Comparison of ENCODE assay signal across 10 cellular contexts in genomic region chr14:99215277-99215676, GRCh38. TPM values are rescaled to one million over a fixed set of nuclear protein-coding genes. Genes with fewer than 3 reads are reported as not detected.
DNase-seq lines count a peak whose midpoint lies in the region; ATAC-seq and TF ChIP-seq lines count a peak whose summit lies in the region.
"Had no signal": no experiment of that assay in that cellular context is flagged by ENCODE, and none has a peak within 500 bp of the region (broad histone marks: within the 10 kb centered on the region; RNA-seq: fewer than 3 reads in every experiment).

No MANE protein-coding gene starts in this region.

- TF ChIP-seq CTCF in activated CD8-positive, alpha-beta T cell treated with anti-CD3 and anti-CD28 coated beads for 36 hours (IDR thresholded peaks at IDR 0.05), result no peak
- no peak for TF ChIP-seq CTCF in fibroblast of lung (conservative IDR thresholded peaks at IDR 0.05 in 1 of 2, IDR thresholded peaks at IDR 0.05 in 1 of 2; ENCODE audit: low read depth in 1 of 2, low read length in 2 of 2)
- no peak for TF ChIP-seq CTCF in sigmoid colon (IDR thresholded peaks at IDR 0.05)

- TF ChIP-seq POLR2A in sigmoid colon (IDR thresholded peaks at IDR 0.05), result no peak

- no peaks in the 10 kb centered on the region for H4K20me1 ChIP-seq in fibroblast of lung (ENCODE audit: control insufficient read depth, extremely low read depth, insufficient read depth, low read length)

- no peaks in the 10 kb centered on the region for H3K79me2 ChIP-seq in fibroblast of lung (ENCODE audit: control insufficient read depth, insufficient read depth, low read length)

- peaks cover 93% of the 10 kb centered on the region for H3K4me1 Mint-ChIP-seq in activated CD8-positive, alpha-beta T cell treated with anti-CD3 and anti-CD28 coated beads for 36 hours (ENCODE audit: low read depth)

- H3K27ac ChIP-seq in fibroblast of lung (ENCODE audit: insufficient read depth, low read length) (no peak overlapping the region), sigmoid colon (no peak overlapping the region)
- H3K27ac ChIP-seq: HL-60 had no signal

- no peak overlapping the region for H2AFZ ChIP-seq in fibroblast of lung (ENCODE audit: low read length)

- WGBS in sigmoid colon, 2 donors, result 56 to 80% methylated on average over 16 of the region's 16 CpGs

- peaks cover 1% of the 10 kb centered on the region for H3K9me3 Mint-ChIP-seq in activated CD8-positive, alpha-beta T cell treated with anti-CD3 and anti-CD28 coated beads for 36 hours

- H3K27ac Mint-ChIP-seq in activated CD8-positive, alpha-beta T cell treated with anti-CD3 and anti-CD28 coated beads for 36 hours, result peak overlapping the region; percentile 98

- H3K4me1 ChIP-seq in fibroblast of lung (ENCODE audit: control insufficient read depth, extremely low read depth, insufficient read depth, low read length), result no peaks in the 10 kb centered on the region
- H3K4me1 ChIP-seq in sigmoid colon, result peaks cover 0 to 12% (median 12%) of the 10 kb centered on the region in 4 donors

- peak overlapping the region; percentile 64 for H3K4me3 Mint-ChIP-seq in activated CD8-positive, alpha-beta T cell treated with anti-CD3 and anti-CD28 coated beads for 36 hours

- H3K27me3 Mint-ChIP-seq in activated CD8-positive, alpha-beta T cell treated with anti-CD3 and anti-CD28 coated beads for 36 hours, result no peaks in the 10 kb centered on the region

- peaks cover 43% of the 10 kb centered on the region for H3K36me3 Mint-ChIP-seq in activated CD8-positive, alpha-beta T cell treated with anti-CD3 and anti-CD28 coated beads for 36 hours (ENCODE audit: low read depth)

- H3K4me3 ChIP-seq in fibroblast of lung (replicated peaks in 1 of 4; ENCODE audit: control extremely low read depth in 1 of 4, insufficient read depth in 1 of 4, low read depth in 3 of 4, low read length in 4 of 4) (peak overlapping the region in 1 of 4 experiments; percentile 2), sigmoid colon (peak overlapping the region in 3 of 4 donors; percentile 19 to 38 (median 21))

- intact Hi-C loops in activated CD8-positive, alpha-beta T cell treated with anti-CD3 and anti-CD28 coated beads for 36 hours (cut with micrococcal nuclease), result no loop called here
- intact Hi-C loops in sigmoid colon (cut with DNase I), result no loop called here

- H3K9me3 ChIP-seq in fibroblast of lung (ENCODE audit: control insufficient read depth, insufficient read depth, low read depth, low read length), result no peaks in the 10 kb centered on the region
- no peaks in the 10 kb centered on the region for H3K9me3 ChIP-seq in sigmoid colon

- no peak for TF ChIP-seq EP300 in sigmoid colon (IDR thresholded peaks at IDR 0.05)

- no peak overlapping the region for H3K9ac ChIP-seq in fibroblast of lung (ENCODE audit: insufficient read depth, low read length)

- DNase-seq in NCI-H82 (lab: John Stamatoyannopoulos, UW) (peak; percentile 14), NCI-H82 treated with DMSO at 0.1 percent for 48 hours (lab: John Stamatoyannopoulos, UW; ENCODE audit: unreplicated experiment) (no peak), fibroblast of lung (ENCODE audit: low read depth in 2 of 2) (peak; percentile 36 to 90), sigmoid colon (no peak), NCI-H226 (no peak)
- no peak for DNase-seq in activated CD8-positive, alpha-beta T cell treated with anti-CD3 and anti-CD28 coated beads for 36 hours
- no peak for DNase-seq in effector CD8-positive, alpha-beta T cell (lab: John Stamatoyannopoulos, UW)
- DNase-seq: NCI-H2107 had no signal

- H3K4me2 ChIP-seq in fibroblast of lung (ENCODE audit: extremely low read depth, insufficient read depth, low read length), result no peak overlapping the region

- POLR2A ChIA-PET in activated CD8-positive, alpha-beta T cell treated with anti-CD3 and anti-CD28 coated beads for 36 hours (lab: Charles Lee), result interaction anchor here (0.6 to 10.7 kb wide), 11 partner anchors 8 to 1033 kb away, joined by 3 to 92 read pairs (median 6); no protein-coding TSS in a partner anchor

- no peak for ATAC-seq in activated CD8-positive, alpha-beta T cell treated with anti-CD3 and anti-CD28 coated beads for 36 hours
- no peak for ATAC-seq in HG02885 (IDR thresholded peaks at IDR 0.05; ENCODE audit: poor library complexity, unreplicated experiment)

- H3K36me3 ChIP-seq in fibroblast of lung (ENCODE audit: control insufficient read depth, insufficient read depth, low read length), result no peaks in the 10 kb centered on the region
- H3K36me3 ChIP-seq in sigmoid colon, result no peaks in the 10 kb centered on the region

- CTCF ChIA-PET in activated CD8-positive, alpha-beta T cell treated with anti-CD3 and anti-CD28 coated beads for 36 hours (lab: Charles Lee), result interaction anchor here (0.8 to 4.4 kb wide), 10 partner anchors 9 to 52 kb away, joined by 3 to 19 read pairs (median 6); no protein-coding TSS in a partner anchor

- H3K27me3 ChIP-seq in fibroblast of lung (ENCODE audit: control insufficient read depth, insufficient read depth, low read length) (no peaks in the 10 kb centered on the region), sigmoid colon (no peaks in the 10 kb centered on the region)

RNA-seq across cellular contexts. Expression of gene BCL11B, which starts 56.7 kb away (rescaled TPM):
- total RNA-seq in activated CD8-positive, alpha-beta T cell treated with anti-CD3 and anti-CD28 coated beads for 36 hours, result 10 to 100 TPM; 48.5 to 53.0 TPM
- total RNA-seq in fibroblast of lung (under 0.01 TPM in 2 replicates), sigmoid colon (under 1 TPM; under 0.01 to 0.28 (median 0.15) TPM)
- polyA plus RNA-seq in fibroblast of lung (not detected in 2 replicates), sigmoid colon (1 to 10 TPM in 1 of 3 donors, under 1 TPM in 2; 0.23 to 3.5 (median 0.60) TPM)
- not detected in 2 replicates for polyA plus RNA-seq in fibroblast of lung (2012)
- not detected in 2 replicates for polyA minus RNA-seq in fibroblast of lung (ENCODE audit: low replicate concordance)

Comparison
In these comparisons a context has a peak if more than half of its experiments do, and no peak if none do; other contexts are left out.
1. DNase-seq: peak in NCI-H82 (single experiment) and fibroblast of lung (2 of 2); none in NCI-H82 treated with DMSO at 0.1 percent for 48 hours (single experiment), activated CD8-positive, alpha-beta T cell treated with anti-CD3 and anti-CD28 coated beads for 36 hours (single experiment), sigmoid colon (single experiment), effector CD8-positive, alpha-beta T cell (single experiment) and NCI-H226 (single experiment).
2. RNA of gene BCL11B, which starts 56.7 kb away (total RNA-seq): 48.5 to 53.0 TPM in activated CD8-positive, alpha-beta T cell treated with anti-CD3 and anti-CD28 coated beads for 36 hours; under 0.01 to 0.28 TPM in sigmoid colon and under 0.01 TPM in fibroblast of lung; every median in the first group is over 10 times any median in the second.